16 cellular contexts compared by ENCODE assay signal in the genomic region with DNA sequence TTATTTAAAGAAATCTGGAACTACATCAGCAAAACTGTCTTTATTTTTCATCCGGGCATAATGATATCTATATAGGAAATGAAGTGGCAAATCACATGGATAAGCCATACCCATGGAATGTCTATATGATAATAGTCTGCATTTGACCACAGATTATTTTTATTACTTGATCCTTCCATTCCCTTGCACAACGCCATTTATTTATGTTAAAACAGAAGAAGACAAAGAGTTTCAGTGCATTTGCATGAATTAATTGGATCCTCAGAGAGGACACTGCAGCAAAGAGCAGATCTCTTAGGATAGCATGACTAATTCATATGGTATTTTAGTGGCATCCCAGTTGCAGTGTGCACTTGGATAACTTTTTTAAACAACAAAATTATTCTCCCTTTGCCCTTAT.
DNase-seq lines count a peak whose midpoint lies in the region; ATAC-seq and TF ChIP-seq lines count a peak whose summit lies in the region.
"Had no signal": no experiment of that assay in that cellular context is flagged by ENCODE, and none has a peak within 500 bp of the region (broad histone marks: within the 10 kb centered on the region; RNA-seq: fewer than 3 reads in every experiment).

No MANE protein-coding gene starts in this region.

- H3K4me3 Mint-ChIP-seq in HFFc6 = peak overlapping the region; percentile 35
- H3K4me3 Mint-ChIP-seq: immature natural killer cell had no signal

- H3K4me1 Mint-ChIP-seq in HFFc6 (ENCODE audit: low read depth) = peaks cover 44% of the 10 kb centered on the region
- H3K4me1 Mint-ChIP-seq: immature natural killer cell had no signal

- in situ Hi-C loops in astrocyte of the spinal cord (cut with HindIII; ENCODE audit: low sequenced_read_pairs) = no loop called here

- no peak for ATAC-seq in GM18505 (IDR thresholded peaks at IDR 0.05; ENCODE audit: unreplicated experiment)
- ATAC-seq: mucosa of descending colon had no signal

- DNase-seq in AG04449 (ENCODE audit: low read depth, low spot score) (peak; percentile 37), HFFc6 (peak; percentile 56), astrocyte of the spinal cord (ENCODE audit: low read depth, low spot score) (peak; percentile 46), iris pigment epithelial cell (ENCODE audit: low read depth) (peak; percentile 71), cerebellum (ENCODE audit: low spot score) (no peak), MV-4-11 (lab: John Stamatoyannopoulos, UW) (no peak), NCI-H146 treated with DMSO at 0.1 percent for 48 hours (lab: John Stamatoyannopoulos, UW; ENCODE audit: unreplicated experiment) (no peak)
- DNase-seq: activated CD4-positive, alpha-beta T cell treated with anti-CD3 and anti-CD28 coated beads, Interleukin-2, amount 50 U/mL, for 48 hours; activated gamma-delta T cell treated with Interleukin-2 at 50 U/mL for 16 hours; GDM1; H7; immature natural killer cell; mucosa of descending colon; stimulated activated CD4-positive, alpha-beta T cell treated with anti-CD3 and anti-CD28 coated beads, Interleukin-4, amount 100 ng/mL, for 24 hours; stimulated activated naive CD4-positive, alpha-beta T cell treated with Interleukin-2 at 50 U/mL for 16 hours had no signal

- H3K4me3 ChIP-seq in AG04449 (ENCODE audit: low read depth, low read length) (no peak overlapping the region), astrocyte of the spinal cord (ENCODE audit: low read depth, low read length) (no peak overlapping the region)
- H3K4me3 ChIP-seq: mucosa of descending colon had no signal

- TF ChIP-seq POLR2A in GM18505 (IDR thresholded peaks at IDR 0.05; ENCODE audit: borderline replicate concordance, extremely low read depth, insufficient read depth, insufficient read length) = no peak

- CTCF ChIA-PET in AG04449 (lab: Yijun Ruan, JAX) = interaction anchor here (0.9 kb wide), 1 partner anchor 337 kb away, joined by 3 read pairs; no protein-coding TSS in a partner anchor

- no peaks in the 10 kb centered on the region for H3K27me3 Mint-ChIP-seq in HFFc6 (ENCODE audit: insufficient read depth)

- TF ChIP-seq CTCF in AG04449 (IDR thresholded peaks at IDR 0.05; ENCODE audit: insufficient read depth, low read length, missing control alignments) (no peak), HFFc6 (IDR thresholded peaks at IDR 0.05) (no peak), astrocyte of the spinal cord (IDR thresholded peaks at IDR 0.05; ENCODE audit: low read depth, low read length) (no peak)

- H3K9me3 Mint-ChIP-seq in HFFc6 = peaks cover 4% of the 10 kb centered on the region
- H3K9me3 Mint-ChIP-seq: immature natural killer cell had no signal

- H3K36me3 Mint-ChIP-seq in HFFc6 (ENCODE audit: low read depth) = peaks cover 5% of the 10 kb centered on the region
- H3K36me3 Mint-ChIP-seq: immature natural killer cell had no signal

- POLR2A ChIA-PET in AG04449 (lab: Yijun Ruan, JAX) = interaction anchor here (0.7 kb wide), 1 partner anchor 16 kb away, joined by 3 read pairs; no protein-coding TSS in a partner anchor

- H3K27ac Mint-ChIP-seq in HFFc6 = peak overlapping the region; percentile 75
- H3K27ac Mint-ChIP-seq: immature natural killer cell had no signal

Comparison
In these comparisons a context has a peak if more than half of its experiments do, and no peak if none do; other contexts are left out.
1. DNase-seq: peak in AG04449 (single experiment), HFFc6 (single experiment), astrocyte of the spinal cord (single experiment) and iris pigment epithelial cell (single experiment); none in cerebellum (single experiment), MV-4-11 (single experiment) and NCI-H146 treated with DMSO at 0.1 percent for 48 hours (single experiment).